ENCODE assay signal across 17 cellular contexts in the genomic region with DNA sequence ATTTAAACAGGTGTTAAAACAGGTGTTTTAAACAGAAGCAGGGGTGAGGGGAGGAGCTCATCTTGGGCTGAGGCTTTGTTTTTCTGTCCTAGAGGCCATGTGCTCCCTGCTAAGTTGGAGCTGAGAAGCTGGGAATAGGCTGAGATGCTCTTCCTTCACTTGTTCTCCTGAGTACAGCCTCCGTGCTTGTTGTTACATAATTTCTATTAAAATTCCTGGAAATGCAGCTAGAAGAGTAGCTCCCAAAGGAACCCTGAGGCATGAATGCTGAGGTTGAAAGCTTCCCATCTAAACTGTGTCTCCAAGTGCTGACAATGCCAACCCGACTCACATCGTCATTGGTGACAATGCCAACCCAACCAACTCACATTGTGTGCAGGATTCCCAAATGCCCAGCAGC.
A peak's percentile ranks its signal among the peaks of the same experiment; 100 is the strongest.
DNase-seq lines count a peak whose midpoint lies in the region; ATAC-seq and TF ChIP-seq lines count a peak whose summit lies in the region.
"Had no signal": no experiment of that assay in that cellular context is flagged by ENCODE, and none has a peak within 500 bp of the region (broad histone marks: within the 10 kb centered on the region; RNA-seq: fewer than 3 reads in every experiment).

No MANE protein-coding gene starts in this region.

- peak overlapping the region; percentile 50; the same call in 1 of the 2 replicates for H2AFZ ChIP-seq in MM.1S (ENCODE audit: low read length)
- H2AFZ ChIP-seq: GM23248 had no signal

- H3K27ac ChIP-seq in HEK293 (ENCODE audit: extremely low read depth, low read depth, low read length): no peak overlapping the region
- H3K27ac ChIP-seq in MM.1S (ENCODE audit: low read length): no peak overlapping the region
- H3K27ac ChIP-seq: BLaER1 treated with 17β-estradiol and CSF1 and Interleukin-3, amounts not matched to agents 10 nM and 100 nM; GM23248 had no signal

- TF ChIP-seq CTCF in HEK293 (tag by site-specific recombination; IDR thresholded peaks at IDR 0.05) (no peak), MM.1S (IDR thresholded peaks at IDR 0.05; ENCODE audit: low read length) (no peak)

- H3K9ac ChIP-seq in MM.1S (ENCODE audit: low read length): no peak overlapping the region
- H3K9ac ChIP-seq: BLaER1 treated with 17β-estradiol and CSF1 and Interleukin-3, amounts not matched to agents 10 nM and 100 nM; GM23248 had no signal

- no peak overlapping the region for H3K4me2 ChIP-seq in MM.1S (ENCODE audit: low read depth, low read length)
- H3K4me2 ChIP-seq: BLaER1 treated with 17β-estradiol and CSF1 and Interleukin-3, amounts not matched to agents 10 nM and 100 nM had no signal

- DNase-seq in MM.1S (no peak), inferior parietal cortex (ENCODE audit: extremely low spot score) (peak; percentile 30), superior temporal gyrus (ENCODE audit: extremely low spot score) (peak; percentile 52)
- DNase-seq: CD8-positive, alpha-beta T cell; COR-L47; DMS 273 treated with DMSO at 0.1 percent for 48 hours; DMS53; DND-41; EL; GM23248; IMR-90 had no signal

- POLR2A ChIA-PET in HEK293 (lab: Yijun Ruan, JAX): interaction anchor here (0.7 to 0.9 kb wide), 3 partner anchors 11 to 91 kb away, joined by 3 to 4 read pairs (median 3); no protein-coding TSS in a partner anchor

- CTCF ChIA-PET in HEK293 (lab: Yijun Ruan, JAX): interaction anchor here (1.2 kb wide), 1 partner anchor 10 kb away, joined by 6 read pairs; no protein-coding TSS in a partner anchor

- H4K20me1 ChIP-seq in MM.1S (ENCODE audit: insufficient read depth, low read length): no peaks in the 10 kb centered on the region
- H4K20me1 ChIP-seq: BLaER1 treated with 17β-estradiol and CSF1 and Interleukin-3, amounts not matched to agents 10 nM and 100 nM had no signal

- ATAC-seq in GM19035 (IDR thresholded peaks at IDR 0.05; ENCODE audit: unreplicated experiment) (no peak), HG03439 (IDR thresholded peaks at IDR 0.05; ENCODE audit: unreplicated experiment) (no peak)
- ATAC-seq: CD8-positive, alpha-beta T cell; GM12878 had no signal

- H3K4me3 ChIP-seq in HEK293 (ENCODE audit: low read depth, low read length): no peak overlapping the region
- H3K4me3 ChIP-seq in MM.1S (ENCODE audit: low read length): no peak overlapping the region
- H3K4me3 ChIP-seq: BLaER1 treated with 17β-estradiol and CSF1 and Interleukin-3, amounts not matched to agents 10 nM and 100 nM; GM12878; GM23248; HAP-1 had no signal

- H3K79me2 ChIP-seq in MM.1S (ENCODE audit: low read length): no peaks in the 10 kb centered on the region

- H3K36me3 ChIP-seq in HEK293 (ENCODE audit: control insufficient read depth in 2 of 2, insufficient read depth in 1 of 2, low read length in 2 of 2) (no peaks in the 10 kb centered on the region), MM.1S (replicated peaks; ENCODE audit: insufficient read depth, low read length) (no peaks in the 10 kb centered on the region)
- H3K36me3 ChIP-seq: BLaER1 treated with 17β-estradiol and CSF1 and Interleukin-3, amounts not matched to agents 10 nM and 100 nM; HAP-1 had no signal

- no peaks in the 10 kb centered on the region for H3F3A ChIP-seq in MM.1S (ENCODE audit: insufficient read depth, low read length)

- H3K9me2 ChIP-seq in MM.1S (replicated peaks; ENCODE audit: insufficient read depth, low read length): no peaks in the 10 kb centered on the region

- H3K27me3 ChIP-seq in MM.1S (replicated peaks; ENCODE audit: insufficient read depth, low read length): no peaks in the 10 kb centered on the region
- H3K27me3 ChIP-seq: BLaER1 treated with 17β-estradiol and CSF1 and Interleukin-3, amounts not matched to agents 10 nM and 100 nM had no signal

- H3K9me3 ChIP-seq in HEK293 (ENCODE audit: control insufficient read depth, insufficient read depth, low read depth, low read length): no peaks in the 10 kb centered on the region
- H3K9me3 ChIP-seq in MM.1S (replicated peaks; ENCODE audit: insufficient read depth, low read length): no peaks in the 10 kb centered on the region
- H3K9me3 ChIP-seq: HAP-1 had no signal

- no peaks in the 10 kb centered on the region for H3K4me1 ChIP-seq in HEK293 (ENCODE audit: control insufficient read depth, insufficient read depth, low read length)
- H3K4me1 ChIP-seq in MM.1S (ENCODE audit: low read length): peaks cover 7% of the 10 kb centered on the region; the same call in 1 of the 2 replicates
- H3K4me1 ChIP-seq: HAP-1 had no signal

TF ChIP-seq in HEK293, 187 proteins besides CTCF, POLR2A, EP300 and RAD21:
- TF ChIP-seq MYNN (tag by site-specific recombination; IDR thresholded peaks at IDR 0.05; ENCODE audit: borderline replicate concordance): no peak
- TF ChIP-seq, protein P1, sequence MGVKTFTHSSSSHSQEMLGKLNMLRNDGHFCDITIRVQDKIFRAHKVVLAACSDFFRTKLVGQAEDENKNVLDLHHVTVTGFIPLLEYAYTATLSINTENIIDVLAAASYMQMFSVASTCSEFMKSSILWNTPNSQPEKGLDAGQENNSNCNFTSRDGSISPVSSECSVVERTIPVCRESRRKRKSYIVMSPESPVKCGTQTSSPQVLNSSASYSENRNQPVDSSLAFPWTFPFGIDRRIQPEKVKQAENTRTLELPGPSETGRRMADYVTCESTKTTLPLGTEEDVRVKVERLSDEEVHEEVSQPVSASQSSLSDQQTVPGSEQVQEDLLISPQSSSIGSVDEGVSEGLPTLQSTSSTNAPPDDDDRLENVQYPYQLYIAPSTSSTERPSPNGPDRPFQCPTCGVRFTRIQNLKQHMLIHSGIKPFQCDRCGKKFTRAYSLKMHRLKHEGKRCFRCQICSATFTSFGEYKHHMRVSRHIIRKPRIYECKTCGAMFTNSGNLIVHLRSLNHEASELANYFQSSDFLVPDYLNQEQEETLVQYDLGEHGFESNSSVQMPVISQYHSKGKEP (tag by site-specific recombination; IDR thresholded peaks at IDR 0.05): no peak
- TF ChIP-seq, protein P2, sequence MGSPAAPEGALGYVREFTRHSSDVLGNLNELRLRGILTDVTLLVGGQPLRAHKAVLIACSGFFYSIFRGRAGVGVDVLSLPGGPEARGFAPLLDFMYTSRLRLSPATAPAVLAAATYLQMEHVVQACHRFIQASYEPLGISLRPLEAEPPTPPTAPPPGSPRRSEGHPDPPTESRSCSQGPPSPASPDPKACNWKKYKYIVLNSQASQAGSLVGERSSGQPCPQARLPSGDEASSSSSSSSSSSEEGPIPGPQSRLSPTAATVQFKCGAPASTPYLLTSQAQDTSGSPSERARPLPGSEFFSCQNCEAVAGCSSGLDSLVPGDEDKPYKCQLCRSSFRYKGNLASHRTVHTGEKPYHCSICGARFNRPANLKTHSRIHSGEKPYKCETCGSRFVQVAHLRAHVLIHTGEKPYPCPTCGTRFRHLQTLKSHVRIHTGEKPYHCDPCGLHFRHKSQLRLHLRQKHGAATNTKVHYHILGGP (tag by site-specific recombination; IDR thresholded peaks at IDR 0.05): peak; percentile 28; the same call in 1 of the 2 replicates
- 0 out of 2 replicates have a peak, but pooled peaks have one; percentile 17 for TF ChIP-seq SCRT1 (tag by site-specific recombination; IDR thresholded peaks at IDR 0.05; ENCODE audit: borderline replicate concordance)
- TF ChIP-seq ZNF623 (tag by site-specific recombination; IDR thresholded peaks at IDR 0.05): no peak
- no peak for TF ChIP-seq ZNF449 (tag by site-specific recombination; IDR thresholded peaks at IDR 0.05)
- TF ChIP-seq SCRT2 (tag by site-specific recombination; IDR thresholded peaks at IDR 0.05): peak; percentile 36; the same call in 1 of the 2 replicates
- no peak for TF ChIP-seq GLIS1 (tag by site-specific recombination; IDR thresholded peaks at IDR 0.05)
